In genomic region chr5:160873560-160874200, GRCh38 we compare ENCODE assay signal across 1 cellular context.
TF ChIP-seq lines count a peak whose summit lies in the region.
"Not testable (repeated sequence)": the region's sequence is repeated elsewhere in the genome, so short reads cannot be mapped to it uniquely, and the experiment has no call there.

No MANE protein-coding gene starts in this region.

TF ChIP-seq in HepG2, 621 proteins besides CTCF, POLR2A, EP300 and RAD21:
- TF ChIP-seq ZNF281 (CRISPR knock-in tag; IDR thresholded peaks at IDR 0.05; ENCODE audit: borderline replicate concordance), result peak; percentile 74
- TF ChIP-seq FOXA1 (IDR thresholded peaks at IDR 0.05), result not testable (repeated sequence)
- peak; percentile 34; the same call in 1 of the 2 replicates for TF ChIP-seq FOXA1 (CRISPR knock-in tag; IDR thresholded peaks at IDR 0.05)
